In the genomic region with DNA sequence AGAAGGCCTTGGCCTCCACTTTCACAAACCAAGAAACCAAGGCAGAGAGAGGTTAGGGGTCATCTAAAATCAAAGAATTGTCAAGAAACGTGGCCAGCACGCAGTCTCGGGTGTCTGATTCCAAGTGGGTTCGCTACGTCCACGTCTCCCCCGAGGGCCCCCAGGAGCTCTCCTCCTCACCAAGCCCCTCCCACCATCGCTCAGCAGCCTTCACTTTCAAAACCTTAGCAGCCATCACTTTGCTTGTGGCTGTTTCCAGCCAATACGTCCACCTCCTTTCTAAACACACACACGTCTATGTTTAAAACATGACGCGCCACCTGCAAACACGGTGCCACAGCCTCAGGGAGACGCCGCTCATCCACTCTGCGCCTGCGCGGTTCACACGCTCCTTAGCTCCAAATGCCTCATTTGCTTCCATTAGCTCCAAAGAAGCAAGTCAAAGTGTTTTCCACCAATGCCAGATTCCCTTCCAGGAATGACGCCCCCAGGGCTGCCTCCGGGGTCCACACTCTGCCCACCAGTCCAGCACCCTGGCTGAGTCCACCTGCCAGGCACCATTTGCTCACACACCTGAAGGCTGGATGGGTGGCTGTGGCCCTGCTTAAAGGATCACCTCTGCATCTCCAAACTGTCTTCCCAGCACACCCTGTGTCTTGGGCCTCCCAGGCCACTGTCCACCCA, we compare ENCODE assay signal across 16 cellular contexts. TPM values are rescaled to one million over a fixed set of nuclear protein-coding genes. Genes with fewer than 3 reads are reported as not detected.
DNase-seq lines count a peak whose midpoint lies in the region; ATAC-seq and TF ChIP-seq lines count a peak whose summit lies in the region.
"Had no signal": no experiment of that assay in that cellular context is flagged by ENCODE, and none has a peak within 500 bp of the region (broad histone marks: within the 10 kb centered on the region; RNA-seq: fewer than 3 reads in every experiment).

No MANE protein-coding gene starts in this region.

- H3K4me1 ChIP-seq in heart right ventricle (peaks cover 31 to 87% (median 57%) of the 10 kb centered on the region in 9 donors), HAP-1 (peaks cover 3% of the 10 kb centered on the region; the same call in 1 of the 2 replicates), upper lobe of right lung (peaks cover 71% of the 10 kb centered on the region)

- no peaks in the 10 kb centered on the region for H3K27me3 Mint-ChIP-seq in activated CD4-positive, alpha-beta memory T cell treated with anti-CD3 and anti-CD28 coated beads, Interleukin-2, amount 10 ng/mL, durations not matched to agents 7 days and 5 days
- peaks cover 20% of the 10 kb centered on the region for H3K27me3 Mint-ChIP-seq in glutamatergic neuron (ENCODE audit: unreplicated experiment)
- H3K27me3 Mint-ChIP-seq in stimulated activated memory B cell treated with anti-CD40 and anti-IgM and Interleukin-4, amounts not matched to agents 10 μg/mL and 1 μg/mL and 100 μg/mL, for 72 hours = no peaks in the 10 kb centered on the region

- H3K9me3 Mint-ChIP-seq in activated CD4-positive, alpha-beta memory T cell treated with anti-CD3 and anti-CD28 coated beads, Interleukin-2, amount 10 ng/mL, durations not matched to agents 7 days and 5 days = peaks cover 8% of the 10 kb centered on the region
- H3K9me3 Mint-ChIP-seq in glutamatergic neuron (ENCODE audit: unreplicated experiment) = peaks cover 15% of the 10 kb centered on the region
- H3K9me3 Mint-ChIP-seq in stimulated activated memory B cell treated with anti-CD40 and anti-IgM and Interleukin-4, amounts not matched to agents 10 μg/mL and 1 μg/mL and 100 μg/mL, for 72 hours = no peaks in the 10 kb centered on the region

- H3K27ac ChIP-seq in heart right ventricle = peak overlapping the region in 6 of 10 donors; percentile 55 to 86 (median 76)
- no peak overlapping the region for H3K27ac ChIP-seq in upper lobe of right lung

- H3K36me3 Mint-ChIP-seq in activated CD4-positive, alpha-beta memory T cell treated with anti-CD3 and anti-CD28 coated beads, Interleukin-2, amount 10 ng/mL, durations not matched to agents 7 days and 5 days (ENCODE audit: low read depth) = peaks cover 66% of the 10 kb centered on the region
- no peaks in the 10 kb centered on the region for H3K36me3 Mint-ChIP-seq in glutamatergic neuron (ENCODE audit: unreplicated experiment)
- H3K36me3 Mint-ChIP-seq in stimulated activated memory B cell treated with anti-CD40 and anti-IgM and Interleukin-4, amounts not matched to agents 10 μg/mL and 1 μg/mL and 100 μg/mL, for 72 hours = peaks cover 8% of the 10 kb centered on the region

- TF ChIP-seq CTCF in heart right ventricle (IDR thresholded peaks at IDR 0.05) = no peak
- TF ChIP-seq CTCF in glutamatergic neuron (IDR thresholded peaks at IDR 0.05; ENCODE audit: partially characterized antibody, unreplicated experiment) = no peak
- no peak for TF ChIP-seq CTCF in upper lobe of right lung (IDR thresholded peaks at IDR 0.05)

- H3K9me3 ChIP-seq in heart right ventricle = no peaks in the 10 kb centered on the region
- H3K9me3 ChIP-seq in HAP-1 = no peaks in the 10 kb centered on the region
- no peaks in the 10 kb centered on the region for H3K9me3 ChIP-seq in upper lobe of right lung

- in situ Hi-C loops in HAP-1 (cut with MboI; ENCODE audit: low sequenced_read_pairs) = no loop called here

- H3K36me3 ChIP-seq in heart right ventricle (no peaks in the 10 kb centered on the region), HAP-1 (replicated peaks) (no peaks in the 10 kb centered on the region), upper lobe of right lung (no peaks in the 10 kb centered on the region)

- peaks cover 79% of the 10 kb centered on the region for H3K4me1 Mint-ChIP-seq in activated CD4-positive, alpha-beta memory T cell treated with anti-CD3 and anti-CD28 coated beads, Interleukin-2, amount 10 ng/mL, durations not matched to agents 7 days and 5 days
- peaks cover 53% of the 10 kb centered on the region for H3K4me1 Mint-ChIP-seq in glutamatergic neuron (ENCODE audit: low read depth, unreplicated experiment)
- peaks cover 92% of the 10 kb centered on the region for H3K4me1 Mint-ChIP-seq in stimulated activated memory B cell treated with anti-CD40 and anti-IgM and Interleukin-4, amounts not matched to agents 10 μg/mL and 1 μg/mL and 100 μg/mL, for 72 hours

- DNase-seq in heart right ventricle = no peak
- DNase-seq in left cardiac atrium = no peak
- no peak for DNase-seq in activated CD4-positive, alpha-beta memory T cell treated with anti-CD3 and anti-CD28 coated beads, Interleukin-2, amount 10 ng/mL, durations not matched to agents 7 days and 5 days
- DNase-seq in glutamatergic neuron = no peak
- no peak for DNase-seq in HAP-1 (ENCODE audit: low spot score in 2 of 2)
- DNase-seq in upper lobe of right lung = no peak
- no peak for DNase-seq in retina
- DNase-seq: activated CD4-positive, alpha-beta T cell treated with anti-CD3 and anti-CD28 coated beads for 1 hour; cerebellar nuclear complex; GDM1; MM.1S; NCI-H2171 treated with DMSO at 0.1 percent for 48 hours; stimulated activated CD4-positive, alpha-beta T cell treated with anti-CD3 and anti-CD28 coated beads, Interleukin-2, amount 100 ng/mL, for 48 hours had no signal

- peak overlapping the region; percentile 92 for H3K27ac Mint-ChIP-seq in activated CD4-positive, alpha-beta memory T cell treated with anti-CD3 and anti-CD28 coated beads, Interleukin-2, amount 10 ng/mL, durations not matched to agents 7 days and 5 days
- H3K27ac Mint-ChIP-seq in glutamatergic neuron (ENCODE audit: unreplicated experiment) = no peak overlapping the region
- H3K27ac Mint-ChIP-seq in stimulated activated memory B cell treated with anti-CD40 and anti-IgM and Interleukin-4, amounts not matched to agents 10 μg/mL and 1 μg/mL and 100 μg/mL, for 72 hours = peak overlapping the region; percentile 94

- intact Hi-C loops in heart right ventricle (cut with DNase I) (loop anchor here in 4 of 10 donors (5.0 to 10.0 kb wide), 2 partner anchors 60 to 62 kb away; no protein-coding TSS in a partner anchor), left cardiac atrium (cut with DNase I) (no loop called here), upper lobe of right lung (cut with DNase I) (no loop called here)

- WGBS in heart right ventricle, 2 donors = 88% methylated on average over 21 of the region's 21 CpGs

- H3K4me3 Mint-ChIP-seq in activated CD4-positive, alpha-beta memory T cell treated with anti-CD3 and anti-CD28 coated beads, Interleukin-2, amount 10 ng/mL, durations not matched to agents 7 days and 5 days = peak overlapping the region; percentile 30
- H3K4me3 Mint-ChIP-seq in glutamatergic neuron (ENCODE audit: unreplicated experiment) = peak overlapping the region; percentile 50
- no peak overlapping the region for H3K4me3 Mint-ChIP-seq in stimulated activated memory B cell treated with anti-CD40 and anti-IgM and Interleukin-4, amounts not matched to agents 10 μg/mL and 1 μg/mL and 100 μg/mL, for 72 hours

- POLR2A ChIA-PET in activated CD4-positive, alpha-beta memory T cell treated with anti-CD3 and anti-CD28 coated beads, Interleukin-2, amount 10 ng/mL, durations not matched to agents 7 days and 5 days (lab: Charles Lee) = interaction anchor here (1.0 to 9.7 kb wide), 7 partner anchors 8 to 62 kb away, joined by 4 to 166 read pairs (median 15); no protein-coding TSS in a partner anchor

- H3K4me3 ChIP-seq in heart right ventricle (no peak overlapping the region), HAP-1 (no peak overlapping the region), upper lobe of right lung (no peak overlapping the region)

- CTCF ChIA-PET in activated CD4-positive, alpha-beta memory T cell treated with anti-CD3 and anti-CD28 coated beads, Interleukin-2, amount 10 ng/mL, durations not matched to agents 7 days and 5 days (lab: Charles Lee) = interaction anchor here (1.0 to 6.7 kb wide), 5 partner anchors 9 to 99 kb away, joined by 3 to 26 read pairs (median 4); no protein-coding TSS in a partner anchor

- H3K27me3 ChIP-seq in heart right ventricle = no peaks in the 10 kb centered on the region
- no peaks in the 10 kb centered on the region for H3K27me3 ChIP-seq in HAP-1 (ENCODE audit: low read depth)
- no peaks in the 10 kb centered on the region for H3K27me3 ChIP-seq in upper lobe of right lung

- no peak for ATAC-seq in heart right ventricle
- no peak for ATAC-seq in left cardiac atrium
- ATAC-seq in stimulated activated memory B cell treated with anti-CD40 and anti-IgM and Interleukin-4, amounts not matched to agents 10 μg/mL and 1 μg/mL and 100 μg/mL, for 72 hours = no peak
- ATAC-seq in upper lobe of right lung = no peak

RNA-seq across cellular contexts. Expression of a gene that starts 5.5 kb away (rescaled TPM):
- total RNA-seq in heart right ventricle (10 to 100 TPM in 7 of 10 donors, 1 to 10 TPM in 3; 7.3 to 16.9 (median 10.6) TPM), left cardiac atrium (10 to 100 TPM; 19.9 to 20.1 TPM), glutamatergic neuron (ENCODE audit: unreplicated experiment) (15.2 TPM), upper lobe of right lung (17.3 TPM)
- polyA plus RNA-seq in heart right ventricle = 1 to 10 TPM; 6.8 to 7.3 TPM
- 10 to 100 TPM; 97.2 to 99.3 TPM for total RNA-seq in activated CD4-positive, alpha-beta memory T cell treated with anti-CD3 and anti-CD28 coated beads, Interleukin-2, amount 10 ng/mL, durations not matched to agents 7 days and 5 days

RNA-seq across cellular contexts. Expression of a gene that starts 52.1 kb away (rescaled TPM):
- total RNA-seq in heart right ventricle (not detected), left cardiac atrium (not detected), glutamatergic neuron (ENCODE audit: unreplicated experiment) (not detected), upper lobe of right lung (not detected)
- not detected for polyA plus RNA-seq in heart right ventricle
- not detected for total RNA-seq in activated CD4-positive, alpha-beta memory T cell treated with anti-CD3 and anti-CD28 coated beads, Interleukin-2, amount 10 ng/mL, durations not matched to agents 7 days and 5 days
- total RNA-seq: H7, pulmonary artery endothelial cell had no signal
